Comparison of ENCODE assay signal across 22 cellular contexts in genomic region chr11:452203-452744, GRCh38. TPM values are rescaled to one million over a fixed set of nuclear protein-coding genes. Genes with fewer than 3 reads are reported as not detected.
A peak's percentile ranks its signal among the peaks of the same experiment; 100 is the strongest.
DNase-seq lines count a peak whose midpoint lies in the region; ATAC-seq and TF ChIP-seq lines count a peak whose summit lies in the region.
"Had no signal": no experiment of that assay in that cellular context is flagged by ENCODE, and none has a peak within 500 bp of the region (broad histone marks: within the 10 kb centered on the region; RNA-seq: fewer than 3 reads in every experiment).

No MANE protein-coding gene starts in this region.

- H3K4me2 ChIP-seq in BLaER1 (peak overlapping the region; percentile 96; the same call in 1 of the 2 replicates), DND-41 (ENCODE audit: insufficient read depth, low read length) (peak overlapping the region; percentile 91; the same call in 1 of the 2 replicates)

- no peak for TF ChIP-seq CTCF in DND-41 (IDR thresholded peaks at IDR 0.05; ENCODE audit: borderline replicate concordance, extremely low read depth, low read length, poor library complexity, severe bottlenecking)
- TF ChIP-seq CTCF in nephron (IDR thresholded peaks at IDR 0.05; ENCODE audit: unreplicated experiment in 3 of 3) = no peak

- H3K4me3 Mint-ChIP-seq in activated T-helper 1 cell treated with anti-CD3 and anti-CD28 coated beads, Interleukin-12 subunit alpha, Interleukin-12 subunit beta, Interleukin-2, Interleukin-4 antibody, amounts not matched to agents 30 ng/mL and 10 ng/mL and 1 ng/mL, durations not matched to agents 14 hours and 24 hours and 36 hours = peak overlapping the region; percentile 19
- H3K4me3 Mint-ChIP-seq in nephron = peak overlapping the region; percentile 40 to 96 (median 51)

- H3K9me3 ChIP-seq in BLaER1 = no peaks in the 10 kb centered on the region
- no peaks in the 10 kb centered on the region for H3K9me3 ChIP-seq in DND-41 (ENCODE audit: insufficient read depth, low read length, severe bottlenecking)
- H3K9me3 ChIP-seq: body of pancreas, lower lobe of right lung, sigmoid colon, tibial nerve had no signal

- H4K20me1 ChIP-seq in BLaER1 (peaks cover 69% of the 10 kb centered on the region), DND-41 (ENCODE audit: insufficient read depth, low read length) (peaks cover 58% of the 10 kb centered on the region)

- peaks cover 84% of the 10 kb centered on the region for H3K79me2 ChIP-seq in DND-41 (ENCODE audit: insufficient read depth, low read length)

- H3K9me3 Mint-ChIP-seq in activated T-helper 1 cell treated with anti-CD3 and anti-CD28 coated beads, Interleukin-12 subunit alpha, Interleukin-12 subunit beta, Interleukin-2, Interleukin-4 antibody, amounts not matched to agents 30 ng/mL and 10 ng/mL and 1 ng/mL, durations not matched to agents 14 hours and 24 hours and 36 hours = no peaks in the 10 kb centered on the region
- no peaks in the 10 kb centered on the region for H3K9me3 Mint-ChIP-seq in nephron
- H3K9me3 Mint-ChIP-seq: activated naive CD8-positive, alpha-beta T cell treated with anti-CD3 and anti-CD28 coated beads for 36 hours; activated T-helper 17 cell treated with anti-CD3 and anti-CD28 coated beads, Interleukin-2, amount 50 U/mL, for 72 hours had no signal

- H3K4me3 ChIP-seq in BLaER1 = no peak overlapping the region
- H3K4me3 ChIP-seq in DND-41 (ENCODE audit: low read depth in 1 of 2, low read length in 2 of 2) = peak overlapping the region in 1 of 2 experiments; percentile 72; a peak in 1 of 4 replicates
- H3K4me3 ChIP-seq: body of pancreas had no signal

- H3K27me3 ChIP-seq in BLaER1 (no peaks in the 10 kb centered on the region), DND-41 (ENCODE audit: insufficient read depth, low read length, poor library complexity) (no peaks in the 10 kb centered on the region)
- H3K27me3 ChIP-seq: body of pancreas, sigmoid colon, tibial nerve had no signal

- intact Hi-C loops in activated T-helper 1 cell treated with anti-CD3 and anti-CD28 coated beads, Interleukin-12 subunit alpha, Interleukin-12 subunit beta, Interleukin-2, Interleukin-4 antibody, amounts not matched to agents 30 ng/mL and 10 ng/mL and 1 ng/mL, durations not matched to agents 14 hours and 24 hours and 36 hours (cut with micrococcal nuclease) = no loop called here

- H3K36me3 Mint-ChIP-seq in activated T-helper 1 cell treated with anti-CD3 and anti-CD28 coated beads, Interleukin-12 subunit alpha, Interleukin-12 subunit beta, Interleukin-2, Interleukin-4 antibody, amounts not matched to agents 30 ng/mL and 10 ng/mL and 1 ng/mL, durations not matched to agents 14 hours and 24 hours and 36 hours (ENCODE audit: low read depth) = peaks cover 30% of the 10 kb centered on the region
- H3K36me3 Mint-ChIP-seq in nephron (ENCODE audit: low read depth) = peaks cover 20% of the 10 kb centered on the region

- H3K27me3 Mint-ChIP-seq in activated T-helper 1 cell treated with anti-CD3 and anti-CD28 coated beads, Interleukin-12 subunit alpha, Interleukin-12 subunit beta, Interleukin-2, Interleukin-4 antibody, amounts not matched to agents 30 ng/mL and 10 ng/mL and 1 ng/mL, durations not matched to agents 14 hours and 24 hours and 36 hours (ENCODE audit: insufficient read depth) = no peaks in the 10 kb centered on the region
- no peaks in the 10 kb centered on the region for H3K27me3 Mint-ChIP-seq in nephron (ENCODE audit: low read depth)
- H3K27me3 Mint-ChIP-seq: activated naive CD8-positive, alpha-beta T cell treated with anti-CD3 and anti-CD28 coated beads for 36 hours; activated T-helper 17 cell treated with anti-CD3 and anti-CD28 coated beads, Interleukin-2, amount 50 U/mL, for 72 hours had no signal

- DNase-seq in DND-41 (no peak), NCI-H1694 (lab: John Stamatoyannopoulos, UW) (no peak), NCI-H2196 (lab: John Stamatoyannopoulos, UW; ENCODE audit: unreplicated experiment) (no peak)
- DNase-seq in activated T-helper 1 cell treated with anti-CD3 and anti-CD28 coated beads, Interleukin-12 subunit alpha, Interleukin-12 subunit beta, Interleukin-2, Interleukin-4 antibody, amounts not matched to agents 30 ng/mL and 10 ng/mL and 1 ng/mL, durations not matched to agents 14 hours and 24 hours and 36 hours (ENCODE audit: low spot score) = no peak
- no peak for DNase-seq in stimulated activated CD4-positive, alpha-beta T cell treated with anti-CD3 and anti-CD28 coated beads, Interleukin-2, amount 100 ng/mL, for 24 hours
- DNase-seq: activated naive CD8-positive, alpha-beta T cell treated with anti-CD3 and anti-CD28 coated beads for 36 hours; body of pancreas; cortex of kidney; DMS79 treated with DMSO at 0.1 percent for 48 hours; lower lobe of right lung; NCI-H69; OCI-M1; SHP77; sigmoid colon; stimulated activated naive CD8-positive, alpha-beta T cell treated with anti-CD3 and anti-CD28 coated beads, Interleukin-15, Interleukin-2, amounts not matched to agents 100 U/mL and 50 U/mL, for 24 hours; SW 1271 had no signal

- peaks cover 34% of the 10 kb centered on the region for H3K4me1 Mint-ChIP-seq in activated T-helper 1 cell treated with anti-CD3 and anti-CD28 coated beads, Interleukin-12 subunit alpha, Interleukin-12 subunit beta, Interleukin-2, Interleukin-4 antibody, amounts not matched to agents 30 ng/mL and 10 ng/mL and 1 ng/mL, durations not matched to agents 14 hours and 24 hours and 36 hours (ENCODE audit: low read depth)
- H3K4me1 Mint-ChIP-seq in nephron = peaks cover 28% of the 10 kb centered on the region

- peak overlapping the region; percentile 90 for H3K9ac ChIP-seq in BLaER1
- H3K9ac ChIP-seq in DND-41 (ENCODE audit: low read depth, low read length) = 0 out of 2 replicates have a peak overlapping the region, but pooled peaks have one; percentile 85

- no peak overlapping the region for H3K27ac ChIP-seq in BLaER1
- no peak overlapping the region for H3K27ac ChIP-seq in DND-41 (ENCODE audit: low read length)

- ATAC-seq in DND-41 (ENCODE audit: insufficient read depth, low read depth) = no peak
- ATAC-seq in GM21381 (IDR thresholded peaks at IDR 0.05; ENCODE audit: unreplicated experiment) = no peak
- ATAC-seq: activated T-helper 17 cell treated with anti-CD3 and anti-CD28 coated beads, Interleukin-2, amount 50 U/mL, for 72 hours; body of pancreas; lower lobe of right lung; stimulated activated naive CD8-positive, alpha-beta T cell treated with anti-CD3 and anti-CD28 coated beads, Interleukin-15, Interleukin-2, amounts not matched to agents 100 U/mL and 50 U/mL, for 24 hours had no signal

- H3K27ac Mint-ChIP-seq in activated T-helper 1 cell treated with anti-CD3 and anti-CD28 coated beads, Interleukin-12 subunit alpha, Interleukin-12 subunit beta, Interleukin-2, Interleukin-4 antibody, amounts not matched to agents 30 ng/mL and 10 ng/mL and 1 ng/mL, durations not matched to agents 14 hours and 24 hours and 36 hours = no peak overlapping the region
- no peak overlapping the region for H3K27ac Mint-ChIP-seq in nephron

- H3K4me1 ChIP-seq in BLaER1 = peaks cover 63% of the 10 kb centered on the region
- peaks cover 54% of the 10 kb centered on the region for H3K4me1 ChIP-seq in DND-41 (ENCODE audit: insufficient read depth, low read length)

- H3K36me3 ChIP-seq in BLaER1 (peaks cover 60% of the 10 kb centered on the region), DND-41 (ENCODE audit: insufficient read depth, low read length) (peaks cover 52% of the 10 kb centered on the region)

- H2AFZ ChIP-seq in DND-41 (ENCODE audit: low read depth, low read length) = no peak overlapping the region

RNA-seq across cellular contexts. Expression of gene PTDSS2, which starts 2.2 kb away (rescaled TPM):
- total RNA-seq in activated T-helper 1 cell treated with anti-CD3 and anti-CD28 coated beads, Interleukin-12 subunit alpha, Interleukin-12 subunit beta, Interleukin-2, Interleukin-4 antibody, amounts not matched to agents 30 ng/mL and 10 ng/mL and 1 ng/mL, durations not matched to agents 14 hours and 24 hours and 36 hours = 31.0 and 33.9 TPM in 2 replicates

RNA-seq across cellular contexts. Expression of gene ANO9, which starts 10.5 kb away (rescaled TPM):
- total RNA-seq in activated T-helper 1 cell treated with anti-CD3 and anti-CD28 coated beads, Interleukin-12 subunit alpha, Interleukin-12 subunit beta, Interleukin-2, Interleukin-4 antibody, amounts not matched to agents 30 ng/mL and 10 ng/mL and 1 ng/mL, durations not matched to agents 14 hours and 24 hours and 36 hours = 33.1 and 33.8 TPM in 2 replicates
- total RNA-seq: HT1080 had no signal

RNA-seq across cellular contexts. Expression of gene SIGIRR, which starts 37.5 kb away (rescaled TPM):
- 38.3 and 43.9 TPM in 2 replicates for total RNA-seq in activated T-helper 1 cell treated with anti-CD3 and anti-CD28 coated beads, Interleukin-12 subunit alpha, Interleukin-12 subunit beta, Interleukin-2, Interleukin-4 antibody, amounts not matched to agents 30 ng/mL and 10 ng/mL and 1 ng/mL, durations not matched to agents 14 hours and 24 hours and 36 hours

RNA-seq across cellular contexts. Expression of gene RNH1, which starts 54.8 kb away (rescaled TPM):
- 123 and 126 TPM in 2 replicates for total RNA-seq in activated T-helper 1 cell treated with anti-CD3 and anti-CD28 coated beads, Interleukin-12 subunit alpha, Interleukin-12 subunit beta, Interleukin-2, Interleukin-4 antibody, amounts not matched to agents 30 ng/mL and 10 ng/mL and 1 ng/mL, durations not matched to agents 14 hours and 24 hours and 36 hours

RNA-seq across cellular contexts. Expression of gene PKP3, which starts 58.3 kb away (rescaled TPM):
- total RNA-seq in activated T-helper 1 cell treated with anti-CD3 and anti-CD28 coated beads, Interleukin-12 subunit alpha, Interleukin-12 subunit beta, Interleukin-2, Interleukin-4 antibody, amounts not matched to agents 30 ng/mL and 10 ng/mL and 1 ng/mL, durations not matched to agents 14 hours and 24 hours and 36 hours = not detected in 2 replicates
- total RNA-seq: activated naive CD8-positive, alpha-beta T cell treated with anti-CD3 and anti-CD28 coated beads for 36 hours; activated T-helper 17 cell treated with anti-CD3 and anti-CD28 coated beads, Interleukin-2, amount 50 U/mL, for 72 hours had no signal
